Comparison of ENCODE assay signal across 13 cellular contexts in genomic region chr12:109130755-109131521, GRCh38. TPM values are rescaled to one million over a fixed set of nuclear protein-coding genes. Genes with fewer than 3 reads are reported as not detected.
DNase-seq lines count a peak whose midpoint lies in the region; ATAC-seq and TF ChIP-seq lines count a peak whose summit lies in the region.
"Had no signal": no experiment of that assay in that cellular context is flagged by ENCODE, and none has a peak within 500 bp of the region (broad histone marks: within the 10 kb centered on the region; RNA-seq: fewer than 3 reads in every experiment).

No MANE protein-coding gene starts in this region.

- H3K36me3 Mint-ChIP-seq in neural progenitor cell, result no peaks in the 10 kb centered on the region

- no peak for ATAC-seq in HG02763 (IDR thresholded peaks at IDR 0.05; ENCODE audit: unreplicated experiment)
- ATAC-seq in HG03521 (IDR thresholded peaks at IDR 0.05; ENCODE audit: unreplicated experiment), result no peak

- no peaks in the 10 kb centered on the region for H3K79me2 ChIP-seq in neural progenitor cell (ENCODE audit: low read depth)

- H3K4me1 ChIP-seq in neural progenitor cell, result peaks cover 6% of the 10 kb centered on the region
- H3K4me1 ChIP-seq: colonic mucosa had no signal

- H3K36me3 ChIP-seq in neural progenitor cell, result no peaks in the 10 kb centered on the region
- H3K36me3 ChIP-seq: colonic mucosa had no signal

- TF ChIP-seq CTCF in neural progenitor cell (IDR thresholded peaks at IDR 0.05), result no peak

- H3K4me1 Mint-ChIP-seq in neural progenitor cell, result peaks cover 3% of the 10 kb centered on the region
- H3K4me1 Mint-ChIP-seq: CD4-positive, CD25-positive, alpha-beta regulatory T cell had no signal

- DNase-seq in DMS79 (lab: John Stamatoyannopoulos, UW), result peak; percentile 38
- peak; percentile 34 for DNase-seq in NCI-H69 (lab: John Stamatoyannopoulos, UW)
- DNase-seq in fibroblast of gingiva (ENCODE audit: low read depth), result peak; percentile 18
- peak; percentile 15 for DNase-seq in neural progenitor cell (ENCODE audit: low spot score)
- no peak for DNase-seq in stimulated activated CD4-positive, alpha-beta T cell treated with anti-CD3 and anti-CD28 coated beads, Interleukin-15, amount 100 ng/mL, for 24 hours
- DNase-seq in NK-92 (lab: John Stamatoyannopoulos, UW; ENCODE audit: unreplicated experiment), result no peak
- DNase-seq: activated T-cell treated with anti-CD3 and anti-CD28 coated beads for 4 hours; CD4-positive, CD25-positive, alpha-beta regulatory T cell; colonic mucosa; hippocampal formation; NCI-H1048 had no signal

- H3K27ac ChIP-seq in neural progenitor cell, result no peak overlapping the region
- H3K27ac ChIP-seq: colonic mucosa had no signal

- H4K20me1 ChIP-seq in neural progenitor cell (ENCODE audit: low read depth), result no peaks in the 10 kb centered on the region

- H3K9me3 ChIP-seq in neural progenitor cell (ENCODE audit: low read depth), result no peaks in the 10 kb centered on the region
- H3K9me3 ChIP-seq: colonic mucosa had no signal

- peak overlapping the region; percentile 10 for H3K27ac Mint-ChIP-seq in neural progenitor cell

- H3K4me2 ChIP-seq in neural progenitor cell, result no peak overlapping the region

- no peak overlapping the region for H3K4me3 Mint-ChIP-seq in neural progenitor cell
- H3K4me3 Mint-ChIP-seq: CD4-positive, CD25-positive, alpha-beta regulatory T cell had no signal

- H3K9me3 Mint-ChIP-seq in neural progenitor cell, result peaks cover 8% of the 10 kb centered on the region
- H3K9me3 Mint-ChIP-seq: CD4-positive, CD25-positive, alpha-beta regulatory T cell had no signal

- H3K27me3 ChIP-seq in neural progenitor cell, result no peaks in the 10 kb centered on the region
- H3K27me3 ChIP-seq: colonic mucosa had no signal

- no peak overlapping the region for H2AFZ ChIP-seq in neural progenitor cell (replicated peaks)

- H3K9ac ChIP-seq in neural progenitor cell, result no peak overlapping the region

- H3K27me3 Mint-ChIP-seq in neural progenitor cell (ENCODE audit: insufficient read depth, low read depth), result peaks cover 5% of the 10 kb centered on the region

- H3F3A ChIP-seq in neural progenitor cell (ENCODE audit: low read depth), result no peaks in the 10 kb centered on the region

- H3K4me3 ChIP-seq in neural progenitor cell, result no peak overlapping the region
- H3K4me3 ChIP-seq: colonic mucosa had no signal

RNA-seq across cellular contexts. Expression of gene ACACB, which starts 14.6 kb away (rescaled TPM):
- 2.4 and 5.0 TPM in 2 replicates for total RNA-seq in neural progenitor cell (ENCODE audit: low replicate concordance)

RNA-seq across cellular contexts. Expression of gene UNG, which starts 33.5 kb away (rescaled TPM):
- total RNA-seq in neural progenitor cell (ENCODE audit: low replicate concordance), result 71.0 and 132 TPM in 2 replicates

RNA-seq across cellular contexts. Expression of gene ALKBH2, which starts 37.7 kb away (rescaled TPM):
- 18.5 TPM in 2 replicates for total RNA-seq in neural progenitor cell (ENCODE audit: low replicate concordance)

Comparison
In these comparisons a context has a peak if more than half of its experiments do, and no peak if none do; other contexts are left out.
1. DNase-seq: peak in DMS79 (single experiment), NCI-H69 (single experiment), fibroblast of gingiva (single experiment) and neural progenitor cell (single experiment); none in stimulated activated CD4-positive, alpha-beta T cell treated with anti-CD3 and anti-CD28 coated beads, Interleukin-15, amount 100 ng/mL, for 24 hours (single experiment) and NK-92 (single experiment).